ENCODE assay signal across 13 cellular contexts in the genomic region with DNA sequence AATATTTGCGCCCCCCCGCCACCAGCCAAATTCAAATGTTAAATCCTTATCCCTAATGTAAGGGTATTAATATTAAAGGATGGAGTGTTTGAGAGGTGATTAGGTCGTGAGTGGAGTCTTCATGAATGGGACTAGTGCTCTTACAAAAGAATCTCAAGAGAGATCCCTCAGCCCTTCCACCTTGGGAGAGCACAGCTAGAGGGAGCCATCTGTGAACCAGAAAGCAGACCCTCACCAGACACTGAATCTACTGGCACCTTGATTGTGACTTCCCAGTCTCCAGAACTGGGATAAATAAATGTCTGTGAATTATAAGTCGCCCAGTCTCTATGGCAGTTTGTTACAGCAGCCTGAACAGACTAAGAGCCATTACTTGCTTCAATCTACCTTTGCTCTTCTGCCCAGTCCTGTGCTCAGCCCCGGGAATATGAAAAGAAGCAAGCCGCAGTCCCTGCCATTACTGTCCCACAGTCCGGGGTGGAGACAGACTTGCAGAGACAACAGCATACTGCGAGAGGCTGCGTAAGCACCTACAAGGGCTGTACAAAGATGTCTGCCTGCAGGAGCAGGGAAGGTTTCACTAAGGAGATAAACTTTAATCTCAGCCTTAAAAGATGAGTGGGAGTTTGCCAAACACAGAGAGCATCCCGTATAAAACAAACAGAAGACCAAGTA.
"Had no signal": no experiment of that assay in that cellular context is flagged by ENCODE, and none has a peak within 500 bp of the region (broad histone marks: within the 10 kb centered on the region; RNA-seq: fewer than 3 reads in every experiment).

No MANE protein-coding gene starts in this region.

- H3K4me1 ChIP-seq: breast epithelium, left lung, upper lobe of right lung had no signal

- H3K4me3 ChIP-seq: breast epithelium, left lung, upper lobe of right lung had no signal

- H3K27ac Mint-ChIP-seq: activated CD4-positive, alpha-beta T cell treated with anti-CD3 and anti-CD28 coated beads for 36 hours; activated CD8-positive, alpha-beta memory T cell treated with anti-CD3 and anti-CD28 coated beads, Interleukin-2, amount 10 ng/mL, durations not matched to agents 7 days and 5 days; activated naive CD8-positive, alpha-beta T cell treated with anti-CD3 and anti-CD28 coated beads for 36 hours; naive thymus-derived CD4-positive, alpha-beta T cell had no signal

- H3K27me3 ChIP-seq: breast epithelium, left lung, upper lobe of right lung had no signal

- H3K9me3 ChIP-seq: breast epithelium, left lung, upper lobe of right lung had no signal

- ATAC-seq: activated CD4-positive, alpha-beta T cell treated with anti-CD3 and anti-CD28 coated beads for 36 hours; activated CD8-positive, alpha-beta memory T cell treated with anti-CD3 and anti-CD28 coated beads, Interleukin-2, amount 10 ng/mL, durations not matched to agents 7 days and 5 days; naive thymus-derived CD4-positive, alpha-beta T cell; upper lobe of right lung had no signal

- H3K4me3 Mint-ChIP-seq: activated CD4-positive, alpha-beta T cell treated with anti-CD3 and anti-CD28 coated beads for 36 hours; activated CD8-positive, alpha-beta memory T cell treated with anti-CD3 and anti-CD28 coated beads, Interleukin-2, amount 10 ng/mL, durations not matched to agents 7 days and 5 days; activated naive CD8-positive, alpha-beta T cell treated with anti-CD3 and anti-CD28 coated beads for 36 hours; naive thymus-derived CD4-positive, alpha-beta T cell had no signal

- H3K36me3 ChIP-seq: breast epithelium, left lung, upper lobe of right lung had no signal

- DNase-seq: activated CD4-positive, alpha-beta T cell treated with anti-CD3 and anti-CD28 coated beads for 36 hours; activated CD4-positive, alpha-beta T cell treated with anti-CD3 and anti-CD28 coated beads, Interleukin-2, amount 50 U/mL, for 48 hours; activated CD8-positive, alpha-beta memory T cell treated with anti-CD3 and anti-CD28 coated beads, Interleukin-2, amount 10 ng/mL, durations not matched to agents 7 days and 5 days; activated naive CD8-positive, alpha-beta T cell treated with anti-CD3 and anti-CD28 coated beads for 36 hours; cerebellar nuclear complex; cortex of kidney; left lung; naive thymus-derived CD4-positive, alpha-beta T cell; stimulated activated naive CD4-positive, alpha-beta T cell; T-helper 2 cell; upper lobe of right lung had no signal

- H3K9me3 Mint-ChIP-seq: activated naive CD8-positive, alpha-beta T cell treated with anti-CD3 and anti-CD28 coated beads for 36 hours had no signal

- FAIRE-seq: frontal cortex had no signal

- H3K4me1 Mint-ChIP-seq: activated CD4-positive, alpha-beta T cell treated with anti-CD3 and anti-CD28 coated beads for 36 hours; activated CD8-positive, alpha-beta memory T cell treated with anti-CD3 and anti-CD28 coated beads, Interleukin-2, amount 10 ng/mL, durations not matched to agents 7 days and 5 days; activated naive CD8-positive, alpha-beta T cell treated with anti-CD3 and anti-CD28 coated beads for 36 hours; naive thymus-derived CD4-positive, alpha-beta T cell had no signal

- H3K36me3 Mint-ChIP-seq: activated CD8-positive, alpha-beta memory T cell treated with anti-CD3 and anti-CD28 coated beads, Interleukin-2, amount 10 ng/mL, durations not matched to agents 7 days and 5 days; activated naive CD8-positive, alpha-beta T cell treated with anti-CD3 and anti-CD28 coated beads for 36 hours; naive thymus-derived CD4-positive, alpha-beta T cell had no signal

- H3K27ac ChIP-seq: breast epithelium, upper lobe of right lung had no signal
